20 cellular contexts compared by ENCODE assay signal in the genomic region with DNA sequence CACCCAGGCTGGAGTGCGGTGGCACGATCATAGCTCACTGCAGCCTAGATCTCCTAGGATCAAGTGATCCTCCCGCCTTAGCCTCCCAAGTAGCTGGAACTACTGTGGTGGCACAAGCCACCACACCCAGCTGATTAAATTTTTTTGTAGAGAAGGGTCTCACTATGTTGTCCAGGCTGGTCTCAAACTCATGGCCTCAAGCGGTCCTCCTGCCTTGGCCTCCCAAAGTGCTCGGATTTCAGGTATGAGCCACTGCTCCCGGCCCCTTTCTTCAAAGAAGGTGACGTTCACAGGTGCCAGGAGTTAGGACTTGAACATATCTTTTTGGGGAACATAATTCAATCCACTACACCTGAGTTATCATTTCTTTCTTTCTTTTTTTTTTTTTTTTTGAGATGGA. TPM values are rescaled to one million over a fixed set of nuclear protein-coding genes. Genes with fewer than 3 reads are reported as not detected.
DNase-seq lines count a peak whose midpoint lies in the region; ATAC-seq and TF ChIP-seq lines count a peak whose summit lies in the region.
"Had no signal": no experiment of that assay in that cellular context is flagged by ENCODE, and none has a peak within 500 bp of the region (broad histone marks: within the 10 kb centered on the region; RNA-seq: fewer than 3 reads in every experiment).

No MANE protein-coding gene starts in this region.

- H3K27ac Mint-ChIP-seq in type B pancreatic cell: no peak overlapping the region
- H3K27ac Mint-ChIP-seq: CD8-positive, alpha-beta memory T cell; H9 had no signal

- ATAC-seq in Right ventricle myocardium inferior (no peak), GM19455 (IDR thresholded peaks at IDR 0.05; ENCODE audit: unreplicated experiment) (no peak)
- ATAC-seq: A549, GM12878 had no signal

- no peaks in the 10 kb centered on the region for H3K36me3 ChIP-seq in left ventricle myocardium inferior

- H3K4me1 ChIP-seq in left ventricle myocardium inferior: peaks cover 58% of the 10 kb centered on the region

- DNase-seq in left ventricle myocardium inferior (peak; percentile 5), Right ventricle myocardium inferior (ENCODE audit: missing footprints) (no peak), epithelial cell of prostate (ENCODE audit: low read depth, low spot score) (no peak), type B pancreatic cell (ENCODE audit: extremely low spot score, unreplicated experiment) (no peak), mucosa of gallbladder (ENCODE audit: low spot score) (no peak), germinal center (ENCODE audit: low spot score) (no peak)
- DNase-seq: AML-193; CD8-positive, alpha-beta memory T cell; COR-L47; DND-41; EL; H9 had no signal

- no peak for TF ChIP-seq CTCF in left ventricle myocardium inferior (IDR thresholded peaks at IDR 0.05; ENCODE audit: borderline replicate concordance)
- no peak for TF ChIP-seq CTCF in type B pancreatic cell (conservative IDR thresholded peaks at IDR 0.05)

- no peaks in the 10 kb centered on the region for H3K27me3 ChIP-seq in left ventricle myocardium inferior (ENCODE audit: low read depth)
- H3K27me3 ChIP-seq: BLaER1 had no signal

- H3K4me3 Mint-ChIP-seq in type B pancreatic cell: peak overlapping the region; percentile 11
- H3K4me3 Mint-ChIP-seq: CD14-positive monocyte had no signal

- H3K4me3 ChIP-seq in left ventricle myocardium inferior: no peak overlapping the region
- H3K4me3 ChIP-seq: A549, BLaER1, GM12878 had no signal

- H3K27ac ChIP-seq in left ventricle myocardium inferior (replicated peaks) (no peak overlapping the region), epithelial cell of prostate (peak overlapping the region; percentile 52)
- H3K27ac ChIP-seq: 22Rv1, BLaER1, KMS-11 had no signal

- intact Hi-C loops in left ventricle myocardium inferior (cut with micrococcal nuclease): no loop called here
- intact Hi-C loops in Right ventricle myocardium inferior (cut with DNase I): no loop called here

- peaks cover 13% of the 10 kb centered on the region for H3K4me1 Mint-ChIP-seq in type B pancreatic cell (ENCODE audit: unreplicated experiment)

- H3K36me3 Mint-ChIP-seq in type B pancreatic cell: no peaks in the 10 kb centered on the region
- H3K36me3 Mint-ChIP-seq: CD8-positive, alpha-beta memory T cell had no signal

- no peaks in the 10 kb centered on the region for H3K27me3 Mint-ChIP-seq in type B pancreatic cell

- H3K9me3 Mint-ChIP-seq in type B pancreatic cell: no peaks in the 10 kb centered on the region
- H3K9me3 Mint-ChIP-seq: CD8-positive, alpha-beta memory T cell; H9 had no signal

- H3K9me3 ChIP-seq in left ventricle myocardium inferior (replicated peaks): no peaks in the 10 kb centered on the region
- H3K9me3 ChIP-seq: A549, BLaER1 had no signal

RNA-seq across cellular contexts. Expression of a gene that starts 2.9 kb away (rescaled TPM):
- 10.9 TPM for total RNA-seq in left ventricle myocardium inferior
- 15.8 TPM for total RNA-seq in Right ventricle myocardium inferior
- total RNA-seq in type B pancreatic cell (ENCODE audit: low replicate concordance): 124 and 166 TPM in 2 replicates
- total RNA-seq in mucosa of gallbladder: 81.3 TPM

RNA-seq across cellular contexts. Expression of a gene that starts 59.1 kb away (rescaled TPM):
- total RNA-seq in left ventricle myocardium inferior (0.11 TPM), Right ventricle myocardium inferior (0.05 TPM), type B pancreatic cell (ENCODE audit: low replicate concordance) (1.2 and 5.6 TPM in 2 replicates), mucosa of gallbladder (0.35 TPM)
- total RNA-seq: G401 had no signal
